Comparison of ENCODE assay signal across 17 cellular contexts in the genomic region with DNA sequence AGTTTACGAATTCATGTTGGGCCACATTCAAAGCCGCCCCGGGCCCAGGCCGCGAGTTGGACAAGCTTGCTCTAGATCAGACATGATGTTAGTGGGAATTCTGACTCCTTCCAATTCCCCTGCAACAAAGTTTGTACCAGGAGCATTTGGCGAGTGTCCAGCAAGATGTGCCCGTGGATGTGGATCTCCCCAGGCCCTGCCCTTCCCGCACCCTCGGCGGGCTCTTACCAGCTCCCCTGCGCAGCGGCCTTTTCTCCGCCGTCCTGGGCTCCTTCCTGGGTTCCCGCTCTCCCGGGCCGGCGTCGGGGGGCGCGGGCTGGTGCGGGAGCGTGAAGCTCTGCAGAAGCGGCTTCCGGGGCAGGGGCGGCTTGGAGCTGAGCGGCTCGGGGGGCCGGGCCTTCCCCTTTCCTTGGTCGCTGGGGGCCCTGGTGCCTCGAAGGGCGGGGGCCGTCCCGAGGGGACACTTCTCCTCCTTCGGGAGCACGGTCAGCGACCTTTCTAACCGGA.
A peak's percentile ranks its signal among the peaks of the same experiment; 100 is the strongest.
DNase-seq lines count a peak whose midpoint lies in the region; ATAC-seq and TF ChIP-seq lines count a peak whose summit lies in the region.
"Had no signal": no experiment of that assay in that cellular context is flagged by ENCODE, and none has a peak within 500 bp of the region (broad histone marks: within the 10 kb centered on the region; RNA-seq: fewer than 3 reads in every experiment).

No MANE protein-coding gene starts in this region.

- no peak overlapping the region for H3K27ac ChIP-seq in CD4-positive, alpha-beta memory T cell (ENCODE audit: low read depth, low read length)

- no peak for TF ChIP-seq POLR2A in lower leg skin (IDR thresholded peaks at IDR 0.05)

- peaks cover 0 to 3% of the 10 kb centered on the region in 2 donors for H3K36me3 Mint-ChIP-seq in CD4-positive, alpha-beta memory T cell
- H3K36me3 Mint-ChIP-seq in T-cell (no peaks in the 10 kb centered on the region), progenitor cell of endocrine pancreas (ENCODE audit: insufficient read depth) (no peaks in the 10 kb centered on the region)
- H3K36me3 Mint-ChIP-seq: stimulated activated memory B cell treated with anti-CD40 and anti-IgM and Interleukin-4, amounts not matched to agents 10 μg/mL and 1 μg/mL and 100 μg/mL, for 72 hours had no signal

- H3K36me3 ChIP-seq in CD4-positive, alpha-beta memory T cell (ENCODE audit: insufficient read depth, low read length) = no peaks in the 10 kb centered on the region
- H3K36me3 ChIP-seq: pancreas had no signal

- H3K9me3 Mint-ChIP-seq in CD4-positive, alpha-beta memory T cell = no peaks in the 10 kb centered on the region
- no peaks in the 10 kb centered on the region for H3K9me3 Mint-ChIP-seq in T-cell
- H3K9me3 Mint-ChIP-seq in progenitor cell of endocrine pancreas (ENCODE audit: low read depth) = no peaks in the 10 kb centered on the region
- H3K9me3 Mint-ChIP-seq: dendritic cell treated with granulocyte-macrophage colony-stimulating factor and Interleukin-4, amounts not matched to agents 40 ng/mL and 50 ng/mL, for 4 days; stimulated activated memory B cell treated with anti-CD40 and anti-IgM and Interleukin-4, amounts not matched to agents 10 μg/mL and 1 μg/mL and 100 μg/mL, for 72 hours had no signal

- peaks cover 0 to 1% of the 10 kb centered on the region in 2 donors for H3K27me3 Mint-ChIP-seq in CD4-positive, alpha-beta memory T cell
- H3K27me3 Mint-ChIP-seq in T-cell (no peaks in the 10 kb centered on the region), progenitor cell of endocrine pancreas (peaks cover 52% of the 10 kb centered on the region)

- H3K9me3 ChIP-seq in CD4-positive, alpha-beta memory T cell (ENCODE audit: control insufficient read depth in 1 of 2, low read length in 2 of 2) = no peaks in the 10 kb centered on the region
- H3K9me3 ChIP-seq: pancreas had no signal

- peak overlapping the region in 4 of 7 donors; percentile 30 to 59 (median 54) for H3K27ac Mint-ChIP-seq in CD4-positive, alpha-beta memory T cell
- peak overlapping the region in 1 of 2 donors; percentile 22 for H3K27ac Mint-ChIP-seq in T-cell
- H3K27ac Mint-ChIP-seq in progenitor cell of endocrine pancreas = no peak overlapping the region
- H3K27ac Mint-ChIP-seq: stimulated activated memory B cell treated with anti-CD40 and anti-IgM and Interleukin-4, amounts not matched to agents 10 μg/mL and 1 μg/mL and 100 μg/mL, for 72 hours had no signal

- 93 to 94% methylated on average over 24 to 38 of the region's 38 CpGs for WGBS in lower leg skin, 2 donors

- peaks cover 16% of the 10 kb centered on the region for H3K4me1 ChIP-seq in CD4-positive, alpha-beta memory T cell (ENCODE audit: insufficient read depth, low read length)
- H3K4me1 ChIP-seq: pancreas had no signal

- H3K4me3 ChIP-seq in CD4-positive, alpha-beta memory T cell (ENCODE audit: low read length in 2 of 2) = no peak overlapping the region
- H3K4me3 ChIP-seq in lower leg skin (ENCODE audit: low read depth, poor library complexity, severe bottlenecking) = no peak overlapping the region
- H3K4me3 ChIP-seq: GM12878 had no signal

- no peak for DNase-seq in CD4-positive, alpha-beta memory T cell
- DNase-seq in T-cell = peak in 1 of 34 experiments; percentile 11
- DNase-seq in lower leg skin (ENCODE audit: low spot score in 2 of 2) = peak; percentile 12 to 81
- no peak for DNase-seq in progenitor cell of endocrine pancreas (ENCODE audit: low spot score, unreplicated experiment)
- DNase-seq in HT-29 (ENCODE audit: low spot score) = no peak
- DNase-seq in iPS-NIHi11 (ENCODE audit: low spot score) = no peak
- DNase-seq: amniotic stem cell, DMS79, Karpas-422, NCI-H1694, NCI-H2171 treated with DMSO at 0.1 percent for 48 hours, NCI-H526 had no signal

- CTCF ChIA-PET in CD4-positive, alpha-beta memory T cell (lab: Charles Lee; ENCODE audit: partially characterized antibody) = interaction anchor here (0.8 to 6.7 kb wide), 11 partner anchors 11 to 362 kb away, joined by 3 to 30 read pairs (median 5); no protein-coding TSS in a partner anchor
- CTCF ChIA-PET in T-cell (lab: Charles Lee) = interaction anchor here in 1 of 2 donors (0.7 to 1.2 kb wide), 3 partner anchors 50 to 87 kb away, joined by 3 to 4 read pairs (median 4); no protein-coding TSS in a partner anchor

- POLR2A ChIA-PET in CD4-positive, alpha-beta memory T cell (lab: Charles Lee; ENCODE audit: partially characterized antibody) = interaction anchor here (0.7 to 19.4 kb wide), 15 partner anchors 10 to 177 kb away, joined by 3 to 209 read pairs (median 4); a partner anchor contains a TSS
- POLR2A ChIA-PET in T-cell (lab: Charles Lee) = interaction anchor here in 1 of 2 donors (0.6 kb wide), 1 partner anchor 159 kb away, joined by 3 read pairs; no protein-coding TSS in a partner anchor

- H3K27me3 ChIP-seq in CD4-positive, alpha-beta memory T cell (ENCODE audit: insufficient read depth, low read length) = no peaks in the 10 kb centered on the region
- H3K27me3 ChIP-seq: pancreas had no signal

- peak overlapping the region in 5 of 8 donors; percentile 36 to 59 (median 51) for H3K4me3 Mint-ChIP-seq in CD4-positive, alpha-beta memory T cell
- H3K4me3 Mint-ChIP-seq in T-cell (peak overlapping the region in 2 of 3 donors; percentile 35 to 43), progenitor cell of endocrine pancreas (ENCODE audit: low read depth) (peak overlapping the region; percentile 6)
- H3K4me3 Mint-ChIP-seq: stimulated activated memory B cell treated with anti-CD40 and anti-IgM and Interleukin-4, amounts not matched to agents 10 μg/mL and 1 μg/mL and 100 μg/mL, for 72 hours had no signal

- ATAC-seq in T-cell (replicated peaks in 1 of 4) (no peak), GM18909 (IDR thresholded peaks at IDR 0.05; ENCODE audit: poor library complexity, unreplicated experiment) (no peak)
- ATAC-seq: GM12878 had no signal

- intact Hi-C loops in CD4-positive, alpha-beta memory T cell (cut with micrococcal nuclease) = loop anchor here (1.0 kb wide), 1 partner anchor 50 kb away; no protein-coding TSS in a partner anchor
- intact Hi-C loops in lower leg skin (cut with DNase I; ENCODE audit: low total_unique reads) = no loop called here

- H3K4me1 Mint-ChIP-seq in CD4-positive, alpha-beta memory T cell = peaks cover 18 to 45% (median 32%) of the 10 kb centered on the region in 4 donors
- H3K4me1 Mint-ChIP-seq in T-cell (peaks cover 27 to 33% (median 28%) of the 10 kb centered on the region in 3 donors), progenitor cell of endocrine pancreas (ENCODE audit: low read depth) (peaks cover 2% of the 10 kb centered on the region)

- TF ChIP-seq CTCF in lower leg skin (IDR thresholded peaks at IDR 0.05) (no peak), progenitor cell of endocrine pancreas (IDR thresholded peaks at IDR 0.05; ENCODE audit: unreplicated experiment) (no peak)

Comparison
In these comparisons a context has a peak if more than half of its experiments do, and no peak if none do; other contexts are left out.
1. DNase-seq: peak in lower leg skin (2 of 2); none in CD4-positive, alpha-beta memory T cell (0 of 5), progenitor cell of endocrine pancreas (single experiment), HT-29 (single experiment) and iPS-NIHi11 (single experiment).
2. Peak in every context shown above with its lines, with median percentiles within 50 percentile points of each other: H3K4me3 Mint-ChIP-seq.